ENCODE assay signal across 1 cellular context in the genomic region with DNA sequence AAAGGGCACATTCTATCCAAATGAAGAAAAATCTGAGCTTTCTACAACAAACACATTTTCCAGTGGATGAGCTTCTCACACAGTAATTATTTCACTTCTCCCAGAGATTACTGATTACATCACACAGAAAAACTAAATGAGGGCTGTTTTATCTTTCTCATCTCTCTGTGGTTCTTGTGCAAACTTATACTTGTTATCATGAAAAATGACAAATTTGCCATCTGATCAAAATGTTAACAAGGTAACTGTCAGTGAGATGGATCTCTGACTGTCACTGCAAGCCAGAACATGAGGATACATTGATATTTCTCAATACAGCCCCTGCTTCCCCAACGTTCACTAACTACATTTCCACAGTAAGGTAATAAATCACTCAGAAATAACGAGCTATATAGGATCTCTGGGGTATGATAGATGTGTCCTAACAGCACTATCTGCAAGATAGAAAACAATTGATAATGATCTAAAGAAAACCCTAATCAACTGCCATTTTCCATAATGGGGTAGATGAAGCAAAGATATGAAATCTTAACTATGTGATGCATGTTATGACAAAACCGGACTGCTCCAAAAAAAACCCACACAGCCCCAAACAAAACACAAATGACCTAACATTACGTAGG.
TF ChIP-seq lines count a peak whose summit lies in the region.

No MANE protein-coding gene starts in this region.

TF ChIP-seq in HEK293, 187 proteins besides CTCF, POLR2A, EP300 and RAD21 (continued from another document):
- TF ChIP-seq, protein P1, sequence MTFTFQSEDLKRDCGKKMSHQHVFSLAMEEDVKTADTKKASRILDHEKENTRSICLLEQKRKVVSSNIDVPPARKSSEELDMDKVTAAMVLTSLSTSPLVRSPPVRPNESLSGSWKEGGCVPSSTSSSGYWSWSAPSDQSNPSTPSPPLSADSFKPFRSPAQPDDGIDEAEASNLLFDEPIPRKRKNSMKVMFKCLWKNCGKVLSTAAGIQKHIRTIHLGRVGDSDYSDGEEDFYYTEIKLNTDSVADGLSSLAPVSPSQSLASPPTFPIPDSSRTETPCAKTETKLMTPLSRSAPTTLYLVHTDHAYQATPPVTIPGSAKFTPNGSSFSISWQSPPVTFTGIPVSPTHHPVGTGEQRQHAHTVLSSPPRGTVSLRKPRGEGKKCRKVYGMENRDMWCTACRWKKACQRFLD (tag by site-specific recombination; IDR thresholded peaks at IDR 0.05) = no peak
- TF ChIP-seq TRIM28 (IDR thresholded peaks at IDR 0.05; ENCODE audit: borderline replicate concordance, low read length) (0 out of 2 replicates have a peak, but pooled peaks have one; percentile 28), ZNF626 (tag by site-specific recombination; IDR thresholded peaks at IDR 0.05) (no peak), GLI4 (tag by site-specific recombination; IDR thresholded peaks at IDR 0.05) (no peak), ZNF423 (tag by site-specific recombination; IDR thresholded peaks at IDR 0.05) (no peak), ZNF623 (tag by site-specific recombination; IDR thresholded peaks at IDR 0.05) (no peak), ZNF175 (tag by site-specific recombination; IDR thresholded peaks at IDR 0.05) (no peak), KLF10 (tag by site-specific recombination; IDR thresholded peaks at IDR 0.05) (no peak), IKZF3 (tag by site-specific recombination; IDR thresholded peaks at IDR 0.05) (no peak), ZNF2 (tag by site-specific recombination; IDR thresholded peaks at IDR 0.05) (no peak), ZNF558 (tag by site-specific recombination; IDR thresholded peaks at IDR 0.05) (no peak)
- TF ChIP-seq, protein P2, sequence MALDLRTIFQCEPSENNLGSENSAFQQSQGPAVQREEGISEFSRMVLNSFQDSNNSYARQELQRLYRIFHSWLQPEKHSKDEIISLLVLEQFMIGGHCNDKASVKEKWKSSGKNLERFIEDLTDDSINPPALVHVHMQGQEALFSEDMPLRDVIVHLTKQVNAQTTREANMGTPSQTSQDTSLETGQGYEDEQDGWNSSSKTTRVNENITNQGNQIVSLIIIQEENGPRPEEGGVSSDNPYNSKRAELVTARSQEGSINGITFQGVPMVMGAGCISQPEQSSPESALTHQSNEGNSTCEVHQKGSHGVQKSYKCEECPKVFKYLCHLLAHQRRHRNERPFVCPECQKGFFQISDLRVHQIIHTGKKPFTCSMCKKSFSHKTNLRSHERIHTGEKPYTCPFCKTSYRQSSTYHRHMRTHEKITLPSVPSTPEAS (tag by site-specific recombination; IDR thresholded peaks at IDR 0.05) = no peak
